Comparison of ENCODE assay signal across 8 cellular contexts in genomic region chr11:2892215-2893020, GRCh38.
A peak's percentile ranks its signal among the peaks of the same experiment; 100 is the strongest.
DNase-seq lines count a peak whose midpoint lies in the region; ATAC-seq, FAIRE-seq and TF ChIP-seq lines count a peak whose summit lies in the region.

No MANE protein-coding gene starts in this region.

- peak overlapping the region; percentile 47 to 71 for H3K9ac ChIP-seq in mucosa of rectum (ENCODE audit: low read depth in 1 of 2, low read length in 2 of 2)

- no peak for ATAC-seq in HG02571 (IDR thresholded peaks at IDR 0.05; ENCODE audit: unreplicated experiment)

- FAIRE-seq in H54 (lab: Jason Lieb, UNC), result no peak

- H3K4me1 ChIP-seq in mucosa of rectum (ENCODE audit: control insufficient read depth in 2 of 2, insufficient read depth in 2 of 2, low read length in 2 of 2), result peaks cover 17 to 20% of the 10 kb centered on the region in 2 donors

- H3K27me3 ChIP-seq in mucosa of rectum (ENCODE audit: control insufficient read depth in 2 of 2, insufficient read depth in 2 of 2, low read length in 2 of 2), result no peaks in the 10 kb centered on the region

- peak overlapping the region; percentile 28 to 67 for H3K27ac ChIP-seq in mucosa of rectum (ENCODE audit: low read depth in 2 of 2, low read length in 2 of 2)
- peak overlapping the region; percentile 51 for H3K27ac ChIP-seq in substantia nigra (ENCODE audit: low read depth, low read length, poor library complexity, severe bottlenecking)

- TF ChIP-seq POLR2A in H54 (IDR thresholded peaks at IDR 0.05; ENCODE audit: low read depth, low read length), result peak; percentile 31; the same call in 1 of the 2 replicates

- H3K9me3 ChIP-seq in mucosa of rectum (ENCODE audit: control insufficient read depth in 2 of 2, low read length in 2 of 2), result no peaks in the 10 kb centered on the region

- no peaks in the 10 kb centered on the region for H3K36me3 ChIP-seq in mucosa of rectum (ENCODE audit: control insufficient read depth in 2 of 2, insufficient read depth in 2 of 2, low read length in 2 of 2)

- peak overlapping the region; percentile 56 to 62 for H3K4me3 ChIP-seq in mucosa of rectum (ENCODE audit: low read length in 2 of 2)

- peak; percentile 72 for DNase-seq in AG20443 (ENCODE audit: low spot score)
- peak; percentile 79 for DNase-seq in H54 (ENCODE audit: insufficient read length, low spot score)
- peak; percentile 40 for DNase-seq in NCI-H526 treated with DMSO at 0.1 percent for 48 hours (lab: John Stamatoyannopoulos, UW)
- peak; percentile 34 to 55 (median 52) for DNase-seq in activated CD8-positive, alpha-beta memory T cell treated with anti-CD3 and anti-CD28 coated beads for 48 hours (ENCODE audit: low read depth in 2 of 3, low spot score in 2 of 3)
- DNase-seq in epidermal melanocyte (ENCODE audit: insufficient read length, low spot score), result peak; percentile 80
- peak in 10 of 49 donors; percentile 18 to 55 (median 34) for DNase-seq in substantia nigra (lab: John Stamatoyannopoulos, UW)
